ENCODE assay signal across 17 cellular contexts in genomic region chr7:42650171-42650570, GRCh38.
"Had no signal": no experiment of that assay in that cellular context is flagged by ENCODE, and none has a peak within 500 bp of the region (broad histone marks: within the 10 kb centered on the region; RNA-seq: fewer than 3 reads in every experiment).

No MANE protein-coding gene starts in this region.

- H3K4me1 ChIP-seq: gastrocnemius medialis, lower lobe of right lung, spleen, tibial artery had no signal

- H3K4me3 ChIP-seq: esophagus muscularis mucosa, gastrocnemius medialis, heart left ventricle, lower lobe of right lung, spleen, tibial artery had no signal

- H3K9me3 ChIP-seq: gastrocnemius medialis, lower lobe of right lung had no signal

- DNase-seq: activated gamma-delta T cell treated with Interleukin-2 at 50 U/mL for 16 hours; activated T-cell treated with anti-CD3 and anti-CD28 coated beads, Interleukin-2, amount 50 U/mL, for 1 hour; central memory CD4-positive, alpha-beta T cell; gastrocnemius medialis; heart left ventricle; lower lobe of right lung; naive B cell; occipital lobe; retina; spleen; stimulated activated CD4-positive, alpha-beta T cell treated with anti-CD3 and anti-CD28 coated beads, Interleukin-4, amount 100 ng/mL, for 1 hour; stimulated activated naive CD4-positive, alpha-beta T cell treated with Interleukin-2 at 50 U/mL for 16 hours; T1000; tibial artery had no signal

- ATAC-seq: gastrocnemius medialis, lower lobe of right lung, WTC11 had no signal

- H3K27ac ChIP-seq: esophagus muscularis mucosa, gastrocnemius medialis, heart left ventricle, lower lobe of right lung, spleen, tibial artery had no signal

- FAIRE-seq: keratinocyte had no signal

- H3K27me3 ChIP-seq: esophagus muscularis mucosa, gastrocnemius medialis, heart left ventricle, spleen, tibial artery had no signal

- H3K36me3 ChIP-seq: esophagus muscularis mucosa, gastrocnemius medialis, heart left ventricle, lower lobe of right lung, spleen, tibial artery had no signal
